In genomic region chr13:112209266-112209665, GRCh38 we compare ENCODE assay signal across 21 cellular contexts.
"Had no signal": no experiment of that assay in that cellular context is flagged by ENCODE, and none has a peak within 500 bp of the region (broad histone marks: within the 10 kb centered on the region; RNA-seq: fewer than 3 reads in every experiment).

No MANE protein-coding gene starts in this region.

- H2AFZ ChIP-seq: hepatocyte had no signal

- FAIRE-seq: endothelial cell of umbilical vein, frontal cortex, keratinocyte had no signal

- H3K27ac ChIP-seq: colonic mucosa, dorsolateral prefrontal cortex, esophagus muscularis mucosa, foreskin keratinocyte, gastroesophageal sphincter, heart left ventricle, hepatocyte, left lung, lower lobe of right lung had no signal

- H3K4me2 ChIP-seq: hepatocyte had no signal

- H3K4me3 ChIP-seq: colonic mucosa, dorsolateral prefrontal cortex, esophagus muscularis mucosa, gastroesophageal sphincter, heart left ventricle, hepatocyte, left lung, lower lobe of right lung, mucosa of descending colon had no signal

- DNase-seq: colonic mucosa; dermis blood vessel endothelial cell; dorsolateral prefrontal cortex; effector CD4-positive, alpha-beta T cell; effector memory CD4-positive, alpha-beta T cell; foreskin keratinocyte; heart left ventricle; hypothalamus; immature natural killer cell; left cardiac atrium; left lung; left ventricle myocardium superior; lower lobe of right lung; mesenchymal stem cell; mucosa of descending colon had no signal

- H3K36me3 ChIP-seq: colonic mucosa, esophagus muscularis mucosa, gastroesophageal sphincter, heart left ventricle, left lung, lower lobe of right lung had no signal

- H3K9me3 ChIP-seq: colonic mucosa, esophagus muscularis mucosa, gastroesophageal sphincter, heart left ventricle, left lung, lower lobe of right lung, mucosa of descending colon had no signal

- H3K4me1 ChIP-seq: colonic mucosa, foreskin keratinocyte, gastroesophageal sphincter had no signal
